10 cellular contexts compared by ENCODE assay signal in genomic region chrX:19885732-19886131, GRCh38. TPM values are rescaled to one million over a fixed set of nuclear protein-coding genes. Genes with fewer than 3 reads are reported as not detected.
DNase-seq lines count a peak whose midpoint lies in the region; ATAC-seq and TF ChIP-seq lines count a peak whose summit lies in the region.
"Had no signal": no experiment of that assay in that cellular context is flagged by ENCODE, and none has a peak within 500 bp of the region (broad histone marks: within the 10 kb centered on the region; RNA-seq: fewer than 3 reads in every experiment).

No MANE protein-coding gene starts in this region.

- H3K4me3 ChIP-seq in Caco-2 (ENCODE audit: low read depth, low read length), result peak overlapping the region; percentile 63
- peak overlapping the region; percentile 66; the same call in 1 of the 2 replicates for H3K4me3 ChIP-seq in HUES6 (ENCODE audit: low read depth, low read length)
- peak overlapping the region; percentile 76 for H3K4me3 ChIP-seq in adipocyte (ENCODE audit: low read length)
- H3K4me3 ChIP-seq in left lung, result peak overlapping the region in 1 of 2 donors; percentile 60
- H3K4me3 ChIP-seq: body of pancreas had no signal

- H3K9me3 Mint-ChIP-seq in Caco-2 (ENCODE audit: unreplicated experiment) (no peaks in the 10 kb centered on the region), neural crest cell (no peaks in the 10 kb centered on the region)

- H3K4me3 Mint-ChIP-seq in Caco-2 (ENCODE audit: unreplicated experiment) (peak overlapping the region; percentile 76), neural crest cell (peak overlapping the region; percentile 86)

- DNase-seq in Caco-2, result no peak
- no peak for DNase-seq in adipocyte (ENCODE audit: low read depth)
- no peak for DNase-seq in neural crest cell (ENCODE audit: low read depth, low spot score)
- no peak for DNase-seq in left lung
- DNase-seq in activated effector memory CD4-positive, alpha-beta T cell treated with Interleukin-2 at 50 U/mL for 16 hours, result no peak
- DNase-seq: body of pancreas, NCI-H510A treated with DMSO at 0.1 percent for 48 hours had no signal

- H3K27me3 Mint-ChIP-seq in Caco-2 (ENCODE audit: insufficient read depth, unreplicated experiment), result no peaks in the 10 kb centered on the region
- H3K27me3 Mint-ChIP-seq in neural crest cell (ENCODE audit: low read depth), result peaks cover 5% of the 10 kb centered on the region

- H3K27ac ChIP-seq in HUES6 (ENCODE audit: low read depth, low read length) (no peak overlapping the region), left lung (peak overlapping the region in 1 of 2 donors; percentile 92)
- H3K27ac ChIP-seq: body of pancreas had no signal

- no peaks in the 10 kb centered on the region for H3K36me3 ChIP-seq in Caco-2 (ENCODE audit: control insufficient read depth, insufficient read depth, low read length)
- H3K36me3 ChIP-seq in HUES6 (ENCODE audit: control insufficient read depth, insufficient read depth, low read length), result no peaks in the 10 kb centered on the region
- H3K36me3 ChIP-seq in adipocyte (ENCODE audit: control insufficient read depth, insufficient read depth, low read length, severe bottlenecking), result no peaks in the 10 kb centered on the region
- H3K36me3 ChIP-seq in left lung, result no peaks in the 10 kb centered on the region

- no peaks in the 10 kb centered on the region for H3K4me1 ChIP-seq in Caco-2
- H3K4me1 ChIP-seq in HUES6 (ENCODE audit: control insufficient read depth, insufficient read depth, low read length), result peaks cover 18% of the 10 kb centered on the region
- peaks cover 21% of the 10 kb centered on the region for H3K4me1 ChIP-seq in adipocyte (ENCODE audit: control insufficient read depth, insufficient read depth, low read length)
- peaks cover 0 to 43% of the 10 kb centered on the region in 2 donors for H3K4me1 ChIP-seq in left lung
- H3K4me1 ChIP-seq: body of pancreas had no signal

- H3K4me1 Mint-ChIP-seq in Caco-2 (ENCODE audit: low read depth, unreplicated experiment) (peaks cover 25% of the 10 kb centered on the region), neural crest cell (peaks cover 9% of the 10 kb centered on the region)

- CTCF ChIA-PET in Caco-2 (lab: Charles Lee), result no interaction called here

- peak overlapping the region; percentile 59 for H3K27ac Mint-ChIP-seq in Caco-2 (ENCODE audit: unreplicated experiment)
- no peak overlapping the region for H3K27ac Mint-ChIP-seq in neural crest cell (ENCODE audit: unreplicated experiment)

- intact Hi-C loops in Caco-2 (cut with micrococcal nuclease; ENCODE audit: unreplicated experiment), result loop anchor here (5.0 to 10.0 kb wide), 4 partner anchors 43 to 513 kb away; no protein-coding TSS in a partner anchor
- intact Hi-C loops in left lung (cut with DNase I), result loop anchor here in 1 of 2 donors (10.0 kb wide), 2 partner anchors 141 to 291 kb away; no protein-coding TSS in a partner anchor

- H3K36me3 Mint-ChIP-seq in Caco-2 (ENCODE audit: insufficient read depth, unreplicated experiment), result peaks cover 15% of the 10 kb centered on the region
- H3K36me3 Mint-ChIP-seq in neural crest cell (ENCODE audit: low read depth), result peaks cover 4% of the 10 kb centered on the region

- H3K9me3 ChIP-seq in Caco-2 (no peaks in the 10 kb centered on the region), HUES6 (ENCODE audit: control insufficient read depth, insufficient read depth, low read depth, low read length) (0 out of 2 replicates have a peak, but pooled peaks cover 4% of the 10 kb centered on the region), adipocyte (ENCODE audit: control insufficient read depth, low read length) (no peaks in the 10 kb centered on the region), left lung (no peaks in the 10 kb centered on the region)
- H3K9me3 ChIP-seq: body of pancreas had no signal

- no peak for ATAC-seq in left lung
- ATAC-seq in HG02885 (IDR thresholded peaks at IDR 0.05; ENCODE audit: poor library complexity, unreplicated experiment), result no peak
- ATAC-seq in HG02840 (IDR thresholded peaks at IDR 0.05; ENCODE audit: low FRiP score, unreplicated experiment), result no peak
- ATAC-seq: body of pancreas had no signal

- POLR2A ChIA-PET in Caco-2 (lab: Charles Lee), result no interaction called here

- H3K27me3 ChIP-seq in Caco-2 (replicated peaks; ENCODE audit: control insufficient read depth, insufficient read depth, low read length) (no peaks in the 10 kb centered on the region), HUES6 (ENCODE audit: control insufficient read depth, insufficient read depth, low read length) (peaks cover 14% of the 10 kb centered on the region), adipocyte (replicated peaks; ENCODE audit: control insufficient read depth, insufficient read depth, low read length) (peaks cover 14% of the 10 kb centered on the region), left lung (no peaks in the 10 kb centered on the region)
- H3K27me3 ChIP-seq: body of pancreas had no signal

- no peak for TF ChIP-seq CTCF in Caco-2 (IDR thresholded peaks at IDR 0.05; ENCODE audit: insufficient read depth in 1 of 2, low read depth in 1 of 2, low read length in 1 of 2, severe bottlenecking in 1 of 2, unreplicated experiment in 1 of 2)
- no peak for TF ChIP-seq CTCF in neural crest cell (conservative IDR thresholded peaks at IDR 0.05)
- TF ChIP-seq CTCF in left lung (IDR thresholded peaks at IDR 0.05), result no peak

- H3K9ac ChIP-seq in HUES6 (ENCODE audit: low read length) (no peak overlapping the region), adipocyte (ENCODE audit: low read length) (peak overlapping the region; percentile 78)

- BruUV-seq in Caco-2 (replicated peaks; lab: Mats Ljungman, UMichigan), result TSS peak; percentile 28

RNA-seq across cellular contexts. Expression of gene SH3KBP1, which starts 1.7 kb away (rescaled TPM):
- total RNA-seq in Caco-2 (2022) (49.1 and 61.5 TPM in 2 replicates), neural crest cell (17.8 and 20.6 TPM in 2 replicates), left lung (10 to 100 TPM; 46.4 to 47.3 TPM)
